ENCODE assay signal across 21 cellular contexts in the genomic region with DNA sequence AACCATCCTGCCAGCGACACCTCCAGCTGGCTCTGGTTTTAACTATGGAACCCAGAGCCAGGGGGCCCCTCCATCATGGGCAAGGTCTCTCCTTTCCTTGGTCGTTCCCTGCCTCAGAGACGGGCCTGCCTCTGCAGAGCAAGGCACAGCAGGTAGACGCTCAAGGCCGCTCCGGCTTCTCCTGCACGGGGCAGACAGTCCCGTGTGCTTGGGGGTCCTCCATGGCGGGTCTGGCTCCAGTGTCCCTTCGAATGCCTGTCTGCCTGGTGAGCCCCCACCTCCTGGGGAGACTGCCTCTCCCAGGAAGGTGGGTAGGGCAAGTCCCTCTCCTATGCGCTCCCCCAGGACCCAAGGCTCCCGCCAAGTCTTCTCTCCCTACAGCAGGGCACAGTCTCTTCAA.
"Had no signal": no experiment of that assay in that cellular context is flagged by ENCODE, and none has a peak within 500 bp of the region (broad histone marks: within the 10 kb centered on the region; RNA-seq: fewer than 3 reads in every experiment).

No MANE protein-coding gene starts in this region.

- H3K27me3 ChIP-seq: esophagus muscularis mucosa, gastrocnemius medialis, neural progenitor cell, stomach, transverse colon had no signal

- H3K9me3 Mint-ChIP-seq: central memory CD8-positive, alpha-beta T cell; naive thymus-derived CD8-positive, alpha-beta T cell; neural progenitor cell had no signal

- H3K27me3 Mint-ChIP-seq: central memory CD8-positive, alpha-beta T cell; naive thymus-derived CD8-positive, alpha-beta T cell had no signal

- H3K4me1 ChIP-seq: neural progenitor cell, parathyroid adenoma, psoas muscle, stomach, transverse colon had no signal

- H3K4me2 ChIP-seq: neural progenitor cell had no signal

- ATAC-seq: gastrocnemius medialis; left colon; mucosa of descending colon; naive thymus-derived CD8-positive, alpha-beta T cell; psoas muscle; sciatic nerve had no signal

- H3K9me3 ChIP-seq: esophagus muscularis mucosa, gastrocnemius medialis, mucosa of descending colon, psoas muscle, stomach, thoracic aorta, transverse colon had no signal

- H3K36me3 ChIP-seq: neural progenitor cell had no signal

- H2AFZ ChIP-seq: neural progenitor cell, parathyroid adenoma had no signal

- H3K9ac ChIP-seq: neural progenitor cell, parathyroid adenoma had no signal

- H3K4me1 Mint-ChIP-seq: central memory CD8-positive, alpha-beta T cell; naive thymus-derived CD8-positive, alpha-beta T cell had no signal

- FAIRE-seq: endometrium had no signal

- H3K4me3 ChIP-seq: esophagus muscularis mucosa, gastrocnemius medialis, mucosa of descending colon, neural progenitor cell, psoas muscle, stomach, thoracic aorta, transverse colon had no signal

- H3K27ac ChIP-seq: esophagus muscularis mucosa, gastrocnemius medialis, neural progenitor cell, parathyroid adenoma, psoas muscle, stomach, thoracic aorta, transverse colon had no signal

- DNase-seq: effector memory CD4-positive, alpha-beta T cell; gastrocnemius medialis; left colon; naive thymus-derived CD8-positive, alpha-beta T cell; occipital lobe; retina; stimulated activated CD4-positive, alpha-beta T cell treated with anti-CD3 and anti-CD28 coated beads, Interleukin-2, amount 100 ng/mL, for 24 hours; stimulated activated CD4-positive, alpha-beta T cell treated with anti-CD3 and anti-CD28 coated beads, Interleukin-4, amount 100 ng/mL, for 4 hours; stimulated activated naive CD4-positive, alpha-beta T cell; stomach; substantia nigra; transverse colon had no signal

- H3K4me3 Mint-ChIP-seq: central memory CD8-positive, alpha-beta T cell; naive thymus-derived CD8-positive, alpha-beta T cell; neural progenitor cell had no signal

- H3K36me3 Mint-ChIP-seq: neural progenitor cell had no signal

- H3K27ac Mint-ChIP-seq: naive thymus-derived CD8-positive, alpha-beta T cell; neural progenitor cell had no signal

- H3K79me2 ChIP-seq: parathyroid adenoma had no signal
